17 cellular contexts compared by ENCODE assay signal in genomic region chr11:16070573-16070972, GRCh38.
"Had no signal": no experiment of that assay in that cellular context is flagged by ENCODE, and none has a peak within 500 bp of the region (broad histone marks: within the 10 kb centered on the region; RNA-seq: fewer than 3 reads in every experiment).

No MANE protein-coding gene starts in this region.

- H3K79me2 ChIP-seq: parathyroid adenoma had no signal

- H3K36me3 ChIP-seq: lower lobe of right lung, neutrophil, spleen, thoracic aorta, upper lobe of left lung had no signal

- ATAC-seq: activated CD8-positive, alpha-beta memory T cell treated with anti-CD3 and anti-CD28 coated beads, Interleukin-2, amount 10 ng/mL, durations not matched to agents 7 days and 5 days; left colon; lower lobe of right lung; natural killer cell; stimulated activated naive B cell treated with anti-CD40 and anti-IgM and Interleukin-4, amounts not matched to agents 10 μg/mL and 1 μg/mL and 100 μg/mL, for 72 hours had no signal

- H3K4me1 ChIP-seq: lower lobe of right lung, parathyroid adenoma, spleen, upper lobe of left lung had no signal

- H3K4me3 ChIP-seq: lower lobe of right lung, spleen, thoracic aorta, upper lobe of left lung had no signal

- H3K27me3 Mint-ChIP-seq: activated B cell treated with CpG ODN at 0.5 μM for 24 hours; activated CD4-positive, alpha-beta memory T cell treated with anti-CD3 and anti-CD28 coated beads, Interleukin-2, amount 10 ng/mL, durations not matched to agents 7 days and 5 days; activated CD8-positive, alpha-beta memory T cell treated with anti-CD3 and anti-CD28 coated beads, Interleukin-2, amount 10 ng/mL, durations not matched to agents 7 days and 5 days; activated naive CD8-positive, alpha-beta T cell; stimulated activated naive B cell treated with anti-CD40 and anti-IgM and Interleukin-4, amounts not matched to agents 10 μg/mL and 1 μg/mL and 100 μg/mL, for 72 hours had no signal

- H3K9me3 ChIP-seq: lower lobe of right lung, neutrophil, thoracic aorta, upper lobe of left lung had no signal

- H2AFZ ChIP-seq: parathyroid adenoma had no signal

- DNase-seq: activated B cell treated with CpG ODN at 0.5 μM for 24 hours; activated CD4-positive, alpha-beta memory T cell treated with anti-CD3 and anti-CD28 coated beads, Interleukin-2, amount 10 ng/mL, durations not matched to agents 7 days and 5 days; activated CD4-positive, alpha-beta T cell treated with anti-CD3 and anti-CD28 coated beads for 4 hours; activated CD8-positive, alpha-beta memory T cell treated with anti-CD3 and anti-CD28 coated beads, Interleukin-2, amount 10 ng/mL, durations not matched to agents 7 days and 5 days; effector CD8-positive, alpha-beta T cell; left colon; lower lobe of right lung; natural killer cell; spleen; stimulated activated naive B cell treated with anti-CD40 and anti-IgM and Interleukin-4, amounts not matched to agents 10 μg/mL and 1 μg/mL and 100 μg/mL, for 72 hours had no signal

- H3K27ac ChIP-seq: lower lobe of right lung, neutrophil, parathyroid adenoma, spleen, thoracic aorta, upper lobe of left lung had no signal

- H3K27ac Mint-ChIP-seq: activated B cell treated with CpG ODN at 0.5 μM for 24 hours; activated CD4-positive, alpha-beta memory T cell treated with anti-CD3 and anti-CD28 coated beads, Interleukin-2, amount 10 ng/mL, durations not matched to agents 7 days and 5 days; activated CD8-positive, alpha-beta memory T cell treated with anti-CD3 and anti-CD28 coated beads, Interleukin-2, amount 10 ng/mL, durations not matched to agents 7 days and 5 days; activated naive CD8-positive, alpha-beta T cell; natural killer cell; stimulated activated naive B cell treated with anti-CD40 and anti-IgM and Interleukin-4, amounts not matched to agents 10 μg/mL and 1 μg/mL and 100 μg/mL, for 72 hours had no signal

- H3K27me3 ChIP-seq: neutrophil, spleen, upper lobe of left lung had no signal

- H3K4me3 Mint-ChIP-seq: activated B cell treated with CpG ODN at 0.5 μM for 24 hours; activated CD4-positive, alpha-beta memory T cell treated with anti-CD3 and anti-CD28 coated beads, Interleukin-2, amount 10 ng/mL, durations not matched to agents 7 days and 5 days; activated CD8-positive, alpha-beta memory T cell treated with anti-CD3 and anti-CD28 coated beads, Interleukin-2, amount 10 ng/mL, durations not matched to agents 7 days and 5 days; activated naive CD8-positive, alpha-beta T cell; natural killer cell; stimulated activated naive B cell treated with anti-CD40 and anti-IgM and Interleukin-4, amounts not matched to agents 10 μg/mL and 1 μg/mL and 100 μg/mL, for 72 hours had no signal

- FAIRE-seq: endothelial cell of umbilical vein, TTC549 had no signal

- H3K9ac ChIP-seq: parathyroid adenoma had no signal

- H3K36me3 Mint-ChIP-seq: activated CD8-positive, alpha-beta memory T cell treated with anti-CD3 and anti-CD28 coated beads, Interleukin-2, amount 10 ng/mL, durations not matched to agents 7 days and 5 days; activated naive CD8-positive, alpha-beta T cell; natural killer cell had no signal

- H3K4me1 Mint-ChIP-seq: activated B cell treated with CpG ODN at 0.5 μM for 24 hours; activated CD4-positive, alpha-beta memory T cell treated with anti-CD3 and anti-CD28 coated beads, Interleukin-2, amount 10 ng/mL, durations not matched to agents 7 days and 5 days; activated CD8-positive, alpha-beta memory T cell treated with anti-CD3 and anti-CD28 coated beads, Interleukin-2, amount 10 ng/mL, durations not matched to agents 7 days and 5 days; natural killer cell; stimulated activated naive B cell treated with anti-CD40 and anti-IgM and Interleukin-4, amounts not matched to agents 10 μg/mL and 1 μg/mL and 100 μg/mL, for 72 hours had no signal
